1 cellular context compared by ENCODE assay signal in the genomic region with DNA sequence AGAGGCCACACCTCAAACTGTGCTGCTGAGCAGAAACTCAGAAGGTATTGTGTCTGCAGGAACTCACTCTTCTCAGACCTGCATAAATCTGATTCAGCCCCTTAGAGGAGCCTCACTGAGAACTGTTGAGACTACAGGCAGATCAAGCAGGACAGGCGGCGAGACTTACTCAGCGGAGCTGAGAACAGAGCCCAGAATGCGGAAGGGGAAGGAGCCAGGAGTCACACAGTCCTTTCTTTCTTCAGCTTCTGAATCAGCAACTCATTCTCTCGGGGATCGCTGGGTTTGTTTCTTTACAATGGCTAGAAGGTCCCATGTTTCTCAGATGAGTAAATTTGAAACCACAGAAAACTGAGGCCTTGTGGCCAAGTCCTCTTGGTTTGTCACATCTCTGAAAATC.
A peak's percentile ranks its signal among the peaks of the same experiment; 100 is the strongest.
TF ChIP-seq lines count a peak whose summit lies in the region.

No MANE protein-coding gene starts in this region.

TF ChIP-seq in GM12878, 131 proteins besides CTCF, POLR2A, EP300 and RAD21 (continued from another document):
- TF ChIP-seq, protein P1, sequence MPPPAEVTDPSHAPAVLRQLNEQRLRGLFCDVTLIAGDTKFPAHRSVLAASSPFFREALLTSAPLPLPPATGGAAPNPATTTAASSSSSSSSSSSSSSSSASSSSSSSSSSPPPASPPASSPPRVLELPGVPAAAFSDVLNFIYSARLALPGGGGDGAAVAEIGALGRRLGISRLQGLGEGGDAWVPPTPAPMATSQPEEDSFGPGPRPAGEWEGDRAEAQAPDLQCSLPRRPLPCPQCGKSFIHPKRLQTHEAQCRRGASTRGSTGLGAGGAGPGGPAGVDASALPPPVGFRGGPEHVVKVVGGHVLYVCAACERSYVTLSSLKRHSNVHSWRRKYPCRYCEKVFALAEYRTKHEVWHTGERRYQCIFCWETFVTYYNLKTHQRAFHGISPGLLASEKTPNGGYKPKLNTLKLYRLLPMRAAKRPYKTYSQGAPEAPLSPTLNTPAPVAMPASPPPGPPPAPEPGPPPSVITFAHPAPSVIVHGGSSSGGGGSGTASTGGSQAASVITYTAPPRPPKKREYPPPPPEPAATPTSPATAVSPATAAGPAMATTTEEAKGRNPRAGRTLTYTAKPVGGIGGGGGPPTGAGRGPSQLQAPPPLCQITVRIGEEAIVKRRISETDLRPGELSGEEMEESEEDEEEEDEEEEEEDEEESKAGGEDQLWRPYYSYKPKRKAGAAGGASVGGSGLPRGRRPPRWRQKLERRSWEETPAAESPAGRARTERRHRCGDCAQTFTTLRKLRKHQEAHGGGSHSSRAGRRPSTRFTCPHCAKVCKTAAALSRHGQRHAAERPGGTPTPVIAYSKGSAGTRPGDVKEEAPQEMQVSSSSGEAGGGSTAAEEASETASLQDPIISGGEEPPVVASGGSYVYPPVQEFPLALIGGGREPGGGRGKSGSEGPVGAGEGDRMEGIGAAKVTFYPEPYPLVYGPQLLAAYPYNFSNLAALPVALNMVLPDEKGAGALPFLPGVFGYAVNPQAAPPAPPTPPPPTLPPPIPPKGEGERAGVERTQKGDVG (CRISPR knock-in tag; IDR thresholded peaks at IDR 0.05): no peak
- no peak for TF ChIP-seq ZNF274 (IDR thresholded peaks at IDR 0.05; ENCODE audit: insufficient read depth, insufficient read length)
- TF ChIP-seq SRF (IDR thresholded peaks at IDR 0.05; ENCODE audit: low read depth in 2 of 2, low read length in 2 of 2): no peak
- 0 out of 2 replicates have a peak, but pooled peaks have one; percentile 28 for TF ChIP-seq EED (IDR thresholded peaks at IDR 0.05; ENCODE audit: low read depth)
- TF ChIP-seq SMAD1 (IDR thresholded peaks at IDR 0.05; ENCODE audit: low read depth, partially characterized antibody): no peak
- TF ChIP-seq, protein P2, sequence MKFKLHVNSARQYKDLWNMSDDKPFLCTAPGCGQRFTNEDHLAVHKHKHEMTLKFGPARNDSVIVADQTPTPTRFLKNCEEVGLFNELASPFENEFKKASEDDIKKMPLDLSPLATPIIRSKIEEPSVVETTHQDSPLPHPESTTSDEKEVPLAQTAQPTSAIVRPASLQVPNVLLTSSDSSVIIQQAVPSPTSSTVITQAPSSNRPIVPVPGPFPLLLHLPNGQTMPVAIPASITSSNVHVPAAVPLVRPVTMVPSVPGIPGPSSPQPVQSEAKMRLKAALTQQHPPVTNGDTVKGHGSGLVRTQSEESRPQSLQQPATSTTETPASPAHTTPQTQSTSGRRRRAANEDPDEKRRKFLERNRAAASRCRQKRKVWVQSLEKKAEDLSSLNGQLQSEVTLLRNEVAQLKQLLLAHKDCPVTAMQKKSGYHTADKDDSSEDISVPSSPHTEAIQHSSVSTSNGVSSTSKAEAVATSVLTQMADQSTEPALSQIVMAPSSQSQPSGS (IDR thresholded peaks at IDR 0.05; ENCODE audit: low read length): peak; percentile 35; the same call in 1 of the 2 replicates
- no peak for TF ChIP-seq TCF12 (IDR thresholded peaks at IDR 0.05; ENCODE audit: low read depth, low read length)
- TF ChIP-seq MYC (IDR thresholded peaks at IDR 0.05; ENCODE audit: insufficient read depth, insufficient read length, insufficient replicate concordance, low read length, severe bottlenecking): no peak
- TF ChIP-seq JUND (IDR thresholded peaks at IDR 0.05; ENCODE audit: low read depth, low read length): no peak
- TF ChIP-seq BHLHE40 (IDR thresholded peaks at IDR 0.05; ENCODE audit: borderline replicate concordance in 1 of 2, low read depth in 2 of 2, low read length in 1 of 2): no peak
- no peak for TF ChIP-seq MTA3 (IDR thresholded peaks at IDR 0.05; ENCODE audit: borderline replicate concordance, low read length)
- TF ChIP-seq NBN (IDR thresholded peaks at IDR 0.05): no peak
- TF ChIP-seq CBX3 (IDR thresholded peaks at IDR 0.05; ENCODE audit: borderline replicate concordance, low read depth): no peak
- TF ChIP-seq PAX5 (IDR thresholded peaks at IDR 0.05; ENCODE audit: borderline replicate concordance, low read depth, low read length): peak; percentile 35; the same call in 1 of the 2 replicates
- no peak for TF ChIP-seq ZNF384 (IDR thresholded peaks at IDR 0.05; ENCODE audit: borderline replicate concordance, low read depth, low read length)
- TF ChIP-seq KAT2A (conservative IDR thresholded peaks at IDR 0.05; ENCODE audit: control insufficient read depth, low read depth, low read length): no peak
- TF ChIP-seq SIN3A (IDR thresholded peaks at IDR 0.05; ENCODE audit: low read depth, low read length): no peak
- no peak for TF ChIP-seq ZZZ3 (IDR thresholded peaks at IDR 0.05; ENCODE audit: control insufficient read depth, insufficient read length, low read depth)
- TF ChIP-seq RCOR1 (conservative IDR thresholded peaks at IDR 0.05; ENCODE audit: low read depth, low read length): no peak
- TF ChIP-seq ZNF217 (IDR thresholded peaks at IDR 0.05): no peak
- no peak for TF ChIP-seq BMI1 (IDR thresholded peaks at IDR 0.05; ENCODE audit: borderline replicate concordance)
- TF ChIP-seq HCFC1 (IDR thresholded peaks at IDR 0.05; ENCODE audit: low read length): no peak
- TF ChIP-seq TCF3 (IDR thresholded peaks at IDR 0.05; ENCODE audit: borderline replicate concordance, insufficient read depth, low read depth, low read length): no peak
- TF ChIP-seq ZNF622 (IDR thresholded peaks at IDR 0.05): no peak
- no peak for TF ChIP-seq ASH2L (IDR thresholded peaks at IDR 0.05; ENCODE audit: borderline replicate concordance, low read depth)
- peak; percentile 37; the same call in 1 of the 2 replicates for TF ChIP-seq IKZF1 (conservative IDR thresholded peaks at IDR 0.05)
- TF ChIP-seq DPF2 (IDR thresholded peaks at IDR 0.05): no peak
- TF ChIP-seq, protein P3, sequence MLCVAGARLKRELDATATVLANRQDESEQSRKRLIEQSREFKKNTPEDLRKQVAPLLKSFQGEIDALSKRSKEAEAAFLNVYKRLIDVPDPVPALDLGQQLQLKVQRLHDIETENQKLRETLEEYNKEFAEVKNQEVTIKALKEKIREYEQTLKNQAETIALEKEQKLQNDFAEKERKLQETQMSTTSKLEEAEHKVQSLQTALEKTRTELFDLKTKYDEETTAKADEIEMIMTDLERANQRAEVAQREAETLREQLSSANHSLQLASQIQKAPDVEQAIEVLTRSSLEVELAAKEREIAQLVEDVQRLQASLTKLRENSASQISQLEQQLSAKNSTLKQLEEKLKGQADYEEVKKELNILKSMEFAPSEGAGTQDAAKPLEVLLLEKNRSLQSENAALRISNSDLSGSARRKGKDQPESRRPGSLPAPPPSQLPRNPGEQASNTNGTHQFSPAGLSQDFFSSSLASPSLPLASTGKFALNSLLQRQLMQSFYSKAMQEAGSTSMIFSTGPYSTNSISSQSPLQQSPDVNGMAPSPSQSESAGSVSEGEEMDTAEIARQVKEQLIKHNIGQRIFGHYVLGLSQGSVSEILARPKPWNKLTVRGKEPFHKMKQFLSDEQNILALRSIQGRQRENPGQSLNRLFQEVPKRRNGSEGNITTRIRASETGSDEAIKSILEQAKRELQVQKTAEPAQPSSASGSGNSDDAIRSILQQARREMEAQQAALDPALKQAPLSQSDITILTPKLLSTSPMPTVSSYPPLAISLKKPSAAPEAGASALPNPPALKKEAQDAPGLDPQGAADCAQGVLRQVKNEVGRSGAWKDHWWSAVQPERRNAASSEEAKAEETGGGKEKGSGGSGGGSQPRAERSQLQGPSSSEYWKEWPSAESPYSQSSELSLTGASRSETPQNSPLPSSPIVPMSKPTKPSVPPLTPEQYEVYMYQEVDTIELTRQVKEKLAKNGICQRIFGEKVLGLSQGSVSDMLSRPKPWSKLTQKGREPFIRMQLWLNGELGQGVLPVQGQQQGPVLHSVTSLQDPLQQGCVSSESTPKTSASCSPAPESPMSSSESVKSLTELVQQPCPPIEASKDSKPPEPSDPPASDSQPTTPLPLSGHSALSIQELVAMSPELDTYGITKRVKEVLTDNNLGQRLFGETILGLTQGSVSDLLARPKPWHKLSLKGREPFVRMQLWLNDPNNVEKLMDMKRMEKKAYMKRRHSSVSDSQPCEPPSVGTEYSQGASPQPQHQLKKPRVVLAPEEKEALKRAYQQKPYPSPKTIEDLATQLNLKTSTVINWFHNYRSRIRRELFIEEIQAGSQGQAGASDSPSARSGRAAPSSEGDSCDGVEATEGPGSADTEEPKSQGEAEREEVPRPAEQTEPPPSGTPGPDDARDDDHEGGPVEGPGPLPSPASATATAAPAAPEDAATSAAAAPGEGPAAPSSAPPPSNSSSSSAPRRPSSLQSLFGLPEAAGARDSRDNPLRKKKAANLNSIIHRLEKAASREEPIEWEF (IDR thresholded peaks at IDR 0.05; ENCODE audit: insufficient replicate concordance, low read depth, low read length): no peak
- TF ChIP-seq CHD1 (IDR thresholded peaks at IDR 0.05; ENCODE audit: low read depth, low read length): no peak
- TF ChIP-seq YBX1 (IDR thresholded peaks at IDR 0.05): no peak
TF ChIP-seq in GM12878: peak in this region for 13.
